In genomic region chr10:129105266-129105665, GRCh38 we compare ENCODE assay signal across 18 cellular contexts.
DNase-seq lines count a peak whose midpoint lies in the region; ATAC-seq and TF ChIP-seq lines count a peak whose summit lies in the region.
"Had no signal": no experiment of that assay in that cellular context is flagged by ENCODE, and none has a peak within 500 bp of the region (broad histone marks: within the 10 kb centered on the region; RNA-seq: fewer than 3 reads in every experiment).

No MANE protein-coding gene starts in this region.

- H3K9me3 ChIP-seq in breast epithelium, result no peaks in the 10 kb centered on the region
- H3K9me3 ChIP-seq in upper lobe of right lung, result no peaks in the 10 kb centered on the region
- H3K9me3 ChIP-seq in H9 (ENCODE audit: control insufficient read depth, low read depth, low read length), result no peaks in the 10 kb centered on the region
- H3K9me3 ChIP-seq: psoas muscle had no signal

- no peak overlapping the region for H4K91ac ChIP-seq in H9 (ENCODE audit: insufficient read length, low read depth, low read length)

- no peaks in the 10 kb centered on the region for H3K4me1 ChIP-seq in breast epithelium
- H3K4me1 ChIP-seq in upper lobe of right lung, result peaks cover 8% of the 10 kb centered on the region
- no peaks in the 10 kb centered on the region for H3K4me1 ChIP-seq in H9 (ENCODE audit: insufficient read depth, low read length)
- H3K4me1 ChIP-seq: psoas muscle had no signal

- H3K14ac ChIP-seq in H9 (ENCODE audit: insufficient read depth, low read length), result no peak overlapping the region

- H3K36me3 Mint-ChIP-seq in MCF 10A (ENCODE audit: insufficient read depth, unreplicated experiment) (no peaks in the 10 kb centered on the region), H9 (ENCODE audit: insufficient read depth in 1 of 3, low read depth in 3 of 3) (no peaks in the 10 kb centered on the region; a peak in 1 of 7 replicates)

- H3K23ac ChIP-seq in H9 (ENCODE audit: insufficient read length, low read depth, low read length), result no peak overlapping the region

- no peak overlapping the region for H4K5ac ChIP-seq in H9 (ENCODE audit: insufficient read length, low read depth, low read length)

- no peak overlapping the region for H2BK20ac ChIP-seq in H9 (ENCODE audit: low read depth, low read length, poor library complexity, severe bottlenecking)

- no peak overlapping the region for H3T11ph ChIP-seq in H9 (ENCODE audit: low read length)

- in situ Hi-C loops in astrocyte of the cerebellum (cut with HindIII; ENCODE audit: low sequenced_read_pairs), result no loop called here

- ATAC-seq in upper lobe of right lung (no peak), HG03139 (IDR thresholded peaks at IDR 0.05; ENCODE audit: unreplicated experiment) (no peak)
- ATAC-seq: psoas muscle; stimulated activated naive CD8-positive, alpha-beta T cell treated with anti-CD3 and anti-CD28 coated beads, Interleukin-15, amount 100 ng/mL, for 72 hours had no signal

- H3K23me2 ChIP-seq in H9 (ENCODE audit: insufficient read length, low read depth, low read length, poor library complexity, severe bottlenecking), result peaks cover 2% of the 10 kb centered on the region

- POLR2A ChIA-PET in MCF 10A (lab: Yijun Ruan, JAX), result no interaction called here

- no peak for TF ChIP-seq POLR2A in breast epithelium (IDR thresholded peaks at IDR 0.05)

- no peak overlapping the region for H2AK5ac ChIP-seq in H9 (ENCODE audit: insufficient read length, low read length)

- H3K36me3 ChIP-seq in breast epithelium (no peaks in the 10 kb centered on the region), upper lobe of right lung (no peaks in the 10 kb centered on the region)
- H3K36me3 ChIP-seq: cardiac muscle cell had no signal

- H3K4me2 ChIP-seq in H9 (ENCODE audit: insufficient read depth, insufficient read length, low read length), result no peak overlapping the region

- H3K27ac Mint-ChIP-seq in MCF 10A (ENCODE audit: low read depth, unreplicated experiment) (peak overlapping the region; percentile 81), H9 (no peak overlapping the region)
- H3K27ac Mint-ChIP-seq: activated B cell treated with CpG ODN at 0.5 μM for 24 hours; nephron progenitor cell; T-helper 1 cell treated with Interleukin-12 subunit alpha and Interleukin-12 subunit beta and Interleukin-4 antibody, amounts not matched to agents 30 μg/mL and 1 μg/mL, for 36 hours had no signal

- H2BK15ac ChIP-seq in H9 (ENCODE audit: low read depth, low read length), result no peak overlapping the region

- H3K4me1 Mint-ChIP-seq in MCF 10A (ENCODE audit: insufficient read depth, unreplicated experiment) (peaks cover 14% of the 10 kb centered on the region), H9 (peaks cover 2 to 3% of the 10 kb centered on the region in 2 experiments; a peak in 2 of 4 replicates)
- H3K4me1 Mint-ChIP-seq: activated B cell treated with CpG ODN at 0.5 μM for 24 hours had no signal

- no CpG with 5 or more reads among the region's 2 CpGs for WGBS in H9 (ENCODE audit: extremely low coverage, insufficient read length, low lambda C conversion rate)

- CTCF ChIA-PET in MCF 10A (lab: Yijun Ruan, JAX), result no interaction called here

- no peaks in the 10 kb centered on the region for H3K27me3 ChIP-seq in breast epithelium
- no peaks in the 10 kb centered on the region for H3K27me3 ChIP-seq in upper lobe of right lung
- H3K27me3 ChIP-seq in H9 (ENCODE audit: insufficient read depth, low read length), result no peaks in the 10 kb centered on the region
- H3K27me3 ChIP-seq: cardiac muscle cell had no signal

- no peak overlapping the region for H3K18ac ChIP-seq in H9 (ENCODE audit: insufficient read length, low read depth, low read length)

- H3K79me1 ChIP-seq in H9 (ENCODE audit: insufficient read depth, low read depth, low read length, poor library complexity, severe bottlenecking), result no peaks in the 10 kb centered on the region

- H2BK12ac ChIP-seq in H9 (ENCODE audit: insufficient read length, low read depth, low read length), result no peak overlapping the region

- H3K4me3 Mint-ChIP-seq in MCF 10A (ENCODE audit: unreplicated experiment), result no peak overlapping the region
- no peak overlapping the region for H3K4me3 Mint-ChIP-seq in H9
- H3K4me3 Mint-ChIP-seq: activated B cell treated with CpG ODN at 0.5 μM for 24 hours; nephron progenitor cell; stimulated activated naive CD8-positive, alpha-beta T cell treated with anti-CD3 and anti-CD28 coated beads, Interleukin-15, amount 100 ng/mL, for 72 hours; T-helper 1 cell treated with Interleukin-12 subunit alpha and Interleukin-12 subunit beta and Interleukin-4 antibody, amounts not matched to agents 30 μg/mL and 1 μg/mL, for 36 hours had no signal

- no peak overlapping the region for H2BK120ac ChIP-seq in H9 (ENCODE audit: low read depth, low read length, poor library complexity, severe bottlenecking)

- TF ChIP-seq CTCF in MCF 10A (IDR thresholded peaks at IDR 0.05; ENCODE audit: unreplicated experiment) (no peak), breast epithelium (IDR thresholded peaks at IDR 0.05) (no peak), astrocyte of the cerebellum (IDR thresholded peaks at IDR 0.05; ENCODE audit: low read depth, low read length, missing control alignments) (no peak), upper lobe of right lung (IDR thresholded peaks at IDR 0.05) (no peak), H9 (conservative IDR thresholded peaks at IDR 0.05) (no peak)

- H3K27me3 Mint-ChIP-seq in MCF 10A (ENCODE audit: insufficient read depth, unreplicated experiment) (no peaks in the 10 kb centered on the region), H9 (ENCODE audit: low read depth) (no peaks in the 10 kb centered on the region; the same call in 1 of the 2 replicates)
- H3K27me3 Mint-ChIP-seq: activated B cell treated with CpG ODN at 0.5 μM for 24 hours had no signal

- peak overlapping the region in 1 of 2 donors; percentile 25 for H3K27ac ChIP-seq in breast epithelium
- peak overlapping the region; percentile 28 for H3K27ac ChIP-seq in upper lobe of right lung
- no peak overlapping the region for H3K27ac ChIP-seq in H9 (ENCODE audit: insufficient read length, low read depth, low read length)
- H3K27ac ChIP-seq: cardiac muscle cell, psoas muscle had no signal

- intact Hi-C loops in MCF 10A (cut with micrococcal nuclease), result no loop called here
- intact Hi-C loops in breast epithelium (cut with DNase I; ENCODE audit: low total_unique reads), result no loop called here
- intact Hi-C loops in upper lobe of right lung (cut with DNase I), result no loop called here

- H3K4ac ChIP-seq in H9 (ENCODE audit: low read depth, low read length), result no peak overlapping the region

- H3K56ac ChIP-seq in H9 (ENCODE audit: insufficient read length, low read depth, low read length), result no peak overlapping the region

- H2BK5ac ChIP-seq in H9 (ENCODE audit: insufficient read length, low read length), result no peak overlapping the region

- H3K4me3 ChIP-seq in breast epithelium (no peak overlapping the region), astrocyte of the cerebellum (ENCODE audit: low read depth, low read length) (no peak overlapping the region), upper lobe of right lung (no peak overlapping the region)
- H3K4me3 ChIP-seq: cardiac muscle cell, psoas muscle had no signal

- H3K79me2 ChIP-seq in H9 (ENCODE audit: insufficient read depth, low read length), result no peaks in the 10 kb centered on the region

- no peak overlapping the region for H3K9ac ChIP-seq in H9 (ENCODE audit: extremely low read depth, insufficient read length, low read length)

- peak; percentile 27 for DNase-seq in MCF 10A (ENCODE audit: unreplicated experiment)
- DNase-seq in breast epithelium (ENCODE audit: low spot score in 2 of 2), result no peak
- peak; percentile 63 for DNase-seq in astrocyte of the cerebellum (ENCODE audit: low read depth)
- peak; percentile 13 for DNase-seq in iris pigment epithelial cell (ENCODE audit: low read depth)
- no peak for DNase-seq in upper lobe of right lung
- DNase-seq in mucosa of gallbladder (ENCODE audit: low spot score), result no peak
- no peak for DNase-seq in H9
- DNase-seq: activated B cell treated with CpG ODN at 0.5 μM for 24 hours; activated gamma-delta T cell treated with Interleukin-2 at 50 U/mL for 16 hours; effector memory CD4-positive, alpha-beta T cell; NCI-H1694; NCI-H345; nephron progenitor cell; psoas muscle; stimulated activated naive CD8-positive, alpha-beta T cell treated with anti-CD3 and anti-CD28 coated beads, Interleukin-15, amount 100 ng/mL, for 72 hours had no signal

- no peaks in the 10 kb centered on the region for H4K20me1 ChIP-seq in H9 (ENCODE audit: control insufficient read depth, insufficient read depth, insufficient read length)

- H3K9me3 Mint-ChIP-seq in MCF 10A (ENCODE audit: unreplicated experiment) (no peaks in the 10 kb centered on the region), H9 (no peaks in the 10 kb centered on the region; a peak in 1 of 5 replicates)
- H3K9me3 Mint-ChIP-seq: activated B cell treated with CpG ODN at 0.5 μM for 24 hours; nephron progenitor cell; stimulated activated naive CD8-positive, alpha-beta T cell treated with anti-CD3 and anti-CD28 coated beads, Interleukin-15, amount 100 ng/mL, for 72 hours; T-helper 1 cell treated with Interleukin-12 subunit alpha and Interleukin-12 subunit beta and Interleukin-4 antibody, amounts not matched to agents 30 μg/mL and 1 μg/mL, for 36 hours had no signal

- no peak overlapping the region for H4K8ac ChIP-seq in H9 (replicated peaks; ENCODE audit: insufficient read length, low read depth, low read length)

- no peak overlapping the region for H2AFZ ChIP-seq in H9 (ENCODE audit: low read length)

- no TSS peak for BruUV-seq in MCF 10A (replicated peaks; lab: Mats Ljungman, UMichigan)

Comparison
In these comparisons a context has a peak if more than half of its experiments do, and no peak if none do; other contexts are left out.
1. DNase-seq: peak in MCF 10A (single experiment), astrocyte of the cerebellum (single experiment) and iris pigment epithelial cell (single experiment); none in breast epithelium (0 of 2), upper lobe of right lung (single experiment), mucosa of gallbladder (single experiment) and H9 (single experiment).